In genomic region chr5:177296581-177296980, GRCh38 we compare ENCODE assay signal across 11 cellular contexts. TPM values are rescaled to one million over a fixed set of nuclear protein-coding genes. Genes with fewer than 3 reads are reported as not detected.
DNase-seq lines count a peak whose midpoint lies in the region; ATAC-seq and TF ChIP-seq lines count a peak whose summit lies in the region.
"Had no signal": no experiment of that assay in that cellular context is flagged by ENCODE, and none has a peak within 500 bp of the region (broad histone marks: within the 10 kb centered on the region; RNA-seq: fewer than 3 reads in every experiment).

No MANE protein-coding gene starts in this region.

- peak overlapping the region; percentile 20 for H3K4me3 Mint-ChIP-seq in T-helper 1 cell treated with Interleukin-12 subunit alpha and Interleukin-12 subunit beta and Interleukin-4 antibody, amounts not matched to agents 30 μg/mL and 1 μg/mL, for 36 hours
- peak overlapping the region; percentile 6 for H3K4me3 Mint-ChIP-seq in central memory CD8-positive, alpha-beta T cell
- no peak overlapping the region for H3K4me3 Mint-ChIP-seq in osteocyte (ENCODE audit: unreplicated experiment)

- no peak for ATAC-seq in central memory CD8-positive, alpha-beta T cell (replicated peaks; ENCODE audit: extremely low read depth, poor library complexity, severe bottlenecking)
- no peak for ATAC-seq in psoas muscle
- no peak for ATAC-seq in HG03039 (IDR thresholded peaks at IDR 0.05; ENCODE audit: unreplicated experiment)
- no peak for ATAC-seq in GM21381 (IDR thresholded peaks at IDR 0.05; ENCODE audit: unreplicated experiment)
- ATAC-seq: A549 had no signal

- H3K4me1 Mint-ChIP-seq in T-helper 1 cell treated with Interleukin-12 subunit alpha and Interleukin-12 subunit beta and Interleukin-4 antibody, amounts not matched to agents 30 μg/mL and 1 μg/mL, for 36 hours (ENCODE audit: low read depth): peaks cover 48% of the 10 kb centered on the region
- H3K4me1 Mint-ChIP-seq in central memory CD8-positive, alpha-beta T cell: peaks cover 50% of the 10 kb centered on the region
- peaks cover 19% of the 10 kb centered on the region for H3K4me1 Mint-ChIP-seq in osteocyte (ENCODE audit: unreplicated experiment)

- H3K27ac Mint-ChIP-seq in T-helper 1 cell treated with Interleukin-12 subunit alpha and Interleukin-12 subunit beta and Interleukin-4 antibody, amounts not matched to agents 30 μg/mL and 1 μg/mL, for 36 hours: peak overlapping the region; percentile 69
- H3K27ac Mint-ChIP-seq in central memory CD8-positive, alpha-beta T cell (ENCODE audit: low read depth): peak overlapping the region; percentile 61
- peak overlapping the region; percentile 7 for H3K27ac Mint-ChIP-seq in osteocyte (ENCODE audit: unreplicated experiment)

- peaks cover 17% of the 10 kb centered on the region for H3K4me1 ChIP-seq in psoas muscle

- DNase-seq in T-helper 1 cell (no peak), NCI-H2196 treated with DMSO at 0.1 percent for 48 hours (lab: John Stamatoyannopoulos, UW; ENCODE audit: unreplicated experiment) (peak; percentile 31), osteocyte (ENCODE audit: extremely low spot score, unreplicated experiment) (no peak), psoas muscle (no peak)
- DNase-seq in central memory CD8-positive, alpha-beta T cell (ENCODE audit: low spot score in 2 of 2): no peak
- DNase-seq: effector CD4-positive, alpha-beta T cell; hypothalamus had no signal

- no peak overlapping the region for H3K27ac ChIP-seq in psoas muscle
- H3K27ac ChIP-seq: A549 had no signal

- H3K9me3 ChIP-seq in psoas muscle: no peaks in the 10 kb centered on the region
- H3K9me3 ChIP-seq: A549 had no signal

- 36 to 49% (median 45%) methylated on average over 4 of the region's 4 CpGs for WGBS in psoas muscle, 3 donors

- intact Hi-C loops in psoas muscle (cut with DNase I): no loop called here

- H3K27me3 Mint-ChIP-seq in T-helper 1 cell treated with Interleukin-12 subunit alpha and Interleukin-12 subunit beta and Interleukin-4 antibody, amounts not matched to agents 30 μg/mL and 1 μg/mL, for 36 hours (ENCODE audit: low read depth): no peaks in the 10 kb centered on the region
- no peaks in the 10 kb centered on the region for H3K27me3 Mint-ChIP-seq in central memory CD8-positive, alpha-beta T cell
- H3K27me3 Mint-ChIP-seq in osteocyte (ENCODE audit: unreplicated experiment): no peaks in the 10 kb centered on the region

- peaks cover 58% of the 10 kb centered on the region for H3K36me3 Mint-ChIP-seq in T-helper 1 cell treated with Interleukin-12 subunit alpha and Interleukin-12 subunit beta and Interleukin-4 antibody, amounts not matched to agents 30 μg/mL and 1 μg/mL, for 36 hours (ENCODE audit: low read depth)
- peaks cover 35% of the 10 kb centered on the region for H3K36me3 Mint-ChIP-seq in central memory CD8-positive, alpha-beta T cell (ENCODE audit: insufficient read depth)
- H3K36me3 Mint-ChIP-seq in osteocyte (ENCODE audit: unreplicated experiment): peaks cover 32% of the 10 kb centered on the region

- no peak for TF ChIP-seq CTCF in osteocyte (IDR thresholded peaks at IDR 0.05)
- no peak for TF ChIP-seq CTCF in psoas muscle (IDR thresholded peaks at IDR 0.05)

- H3K36me3 ChIP-seq in psoas muscle (ENCODE audit: insufficient read depth in 1 of 2, low read depth in 1 of 2): peaks cover 6 to 66% of the 10 kb centered on the region in 2 donors

- no peaks in the 10 kb centered on the region for H3K27me3 ChIP-seq in psoas muscle (ENCODE audit: insufficient read depth in 3 of 3, low read length in 2 of 3)

- no peaks in the 10 kb centered on the region for H3K9me3 Mint-ChIP-seq in T-helper 1 cell treated with Interleukin-12 subunit alpha and Interleukin-12 subunit beta and Interleukin-4 antibody, amounts not matched to agents 30 μg/mL and 1 μg/mL, for 36 hours
- no peaks in the 10 kb centered on the region for H3K9me3 Mint-ChIP-seq in central memory CD8-positive, alpha-beta T cell
- H3K9me3 Mint-ChIP-seq in osteocyte (ENCODE audit: unreplicated experiment): no peaks in the 10 kb centered on the region

- H3K4me3 ChIP-seq in psoas muscle: no peak overlapping the region
- H3K4me3 ChIP-seq: A549 had no signal

RNA-seq across cellular contexts. Expression of gene RAB24, which starts 6.9 kb away (rescaled TPM):
- total RNA-seq in osteocyte (47.8 and 49.5 TPM in 2 replicates), psoas muscle (10 to 100 TPM; 14.9 to 21.1 (median 20.1) TPM)
- 10 to 100 TPM; 29.4 to 38.2 (median 37.4) TPM for polyA plus RNA-seq in psoas muscle

RNA-seq across cellular contexts. Expression of gene PRELID1, which starts 7.0 kb away (rescaled TPM):
- 98.8 and 102 TPM in 2 replicates for total RNA-seq in osteocyte
- 10 to 100 TPM; 19.9 to 66.8 (median 44.3) TPM for total RNA-seq in psoas muscle
- 100 to 1,000 TPM in 1 of 3 donors, 10 to 100 TPM in 2; 44.3 to 201 (median 56.8) TPM for polyA plus RNA-seq in psoas muscle

RNA-seq across cellular contexts. Expression of gene MXD3, which starts 15.1 kb away (rescaled TPM):
- total RNA-seq in osteocyte (10.7 and 11.1 TPM in 2 replicates), psoas muscle (1 to 10 TPM; 2.3 to 4.2 (median 2.8) TPM)
- polyA plus RNA-seq in psoas muscle: 1 to 10 TPM in 2 of 3 donors, under 1 TPM in 1; 0.80 to 2.1 (median 1.3) TPM

RNA-seq across cellular contexts. Expression of gene LMAN2, which starts 54.9 kb away (rescaled TPM):
- 102 and 109 TPM in 2 replicates for total RNA-seq in osteocyte
- 10 to 100 TPM; 28.7 to 55.8 (median 43.1) TPM for total RNA-seq in psoas muscle
- 100 to 1,000 TPM; 103 to 193 (median 162) TPM for polyA plus RNA-seq in psoas muscle

Comparison
In these comparisons a context has a peak if more than half of its experiments do, and no peak if none do; other contexts are left out.
1. H3K27ac Mint-ChIP-seq: peak in every context shown above with its lines; median percentile 69 in T-helper 1 cell treated with Interleukin-12 subunit alpha and Interleukin-12 subunit beta and Interleukin-4 antibody, amounts not matched to agents 30 μg/mL and 1 μg/mL, for 36 hours; 61 in central memory CD8-positive, alpha-beta T cell; 7 in osteocyte.